In genomic region chr3:161409069-161409468, GRCh38 we compare ENCODE assay signal across 9 cellular contexts. TPM values are rescaled to one million over a fixed set of nuclear protein-coding genes. Genes with fewer than 3 reads are reported as not detected.
DNase-seq lines count a peak whose midpoint lies in the region; ATAC-seq and TF ChIP-seq lines count a peak whose summit lies in the region.
"Had no signal": no experiment of that assay in that cellular context is flagged by ENCODE, and none has a peak within 500 bp of the region (broad histone marks: within the 10 kb centered on the region; RNA-seq: fewer than 3 reads in every experiment).

No MANE protein-coding gene starts in this region.

- ATAC-seq in HG03354 (IDR thresholded peaks at IDR 0.05; ENCODE audit: poor library complexity, severe bottlenecking, unreplicated experiment) (peak; percentile 46), HG03139 (IDR thresholded peaks at IDR 0.05; ENCODE audit: unreplicated experiment) (no peak)
- ATAC-seq: activated naive CD4-positive, alpha-beta T cell treated with anti-CD3 and anti-CD28 coated beads, Interleukin-2, amount 50 U/mL, for 72 hours had no signal

- no peaks in the 10 kb centered on the region for H3K36me3 ChIP-seq in kidney epithelial cell (ENCODE audit: control insufficient read depth, insufficient read depth, low read length)

- peaks cover 20% of the 10 kb centered on the region for H3K4me1 Mint-ChIP-seq in activated naive CD4-positive, alpha-beta T cell treated with anti-CD3 and anti-CD28 coated beads for 36 hours (ENCODE audit: low read depth)

- CTCF ChIA-PET in activated naive CD4-positive, alpha-beta T cell treated with anti-CD3 and anti-CD28 coated beads for 36 hours (lab: Charles Lee), result interaction anchor here (0.7 to 3.4 kb wide), 13 partner anchors 13 to 335 kb away, joined by 3 to 18 read pairs (median 4); no protein-coding TSS in a partner anchor

- H3K4me3 Mint-ChIP-seq in activated naive CD4-positive, alpha-beta T cell treated with anti-CD3 and anti-CD28 coated beads for 36 hours, result no peak overlapping the region

- H3K4me3 ChIP-seq in astrocyte of the cerebellum (ENCODE audit: low read depth, low read length) (no peak overlapping the region), kidney epithelial cell (ENCODE audit: low read depth, low read length) (no peak overlapping the region)

- DNase-seq in activated naive CD4-positive, alpha-beta T cell treated with anti-CD3 and anti-CD28 coated beads for 36 hours, result peak; percentile 63
- no peak for DNase-seq in activated naive CD4-positive, alpha-beta T cell treated with Interleukin-2 at 50 U/mL for 16 hours
- DNase-seq in NCI-H748 treated with DMSO at 0.1 percent for 48 hours (lab: John Stamatoyannopoulos, UW) (peak; percentile 35), astrocyte of the cerebellum (ENCODE audit: low read depth) (peak; percentile 47), kidney epithelial cell (ENCODE audit: low read depth) (no peak), ureter (ENCODE audit: low spot score) (peak; percentile 47)

- no peaks in the 10 kb centered on the region for H3K36me3 Mint-ChIP-seq in activated naive CD4-positive, alpha-beta T cell treated with anti-CD3 and anti-CD28 coated beads for 36 hours (ENCODE audit: low read depth)

- H3K27ac Mint-ChIP-seq in activated naive CD4-positive, alpha-beta T cell treated with anti-CD3 and anti-CD28 coated beads for 36 hours, result no peak overlapping the region
- H3K27ac Mint-ChIP-seq: activated naive CD4-positive, alpha-beta T cell treated with anti-CD3 and anti-CD28 coated beads, Interleukin-2, amount 50 U/mL, for 72 hours had no signal

- in situ Hi-C loops in astrocyte of the cerebellum (cut with HindIII; ENCODE audit: low sequenced_read_pairs), result no loop called here

- intact Hi-C loops in activated naive CD4-positive, alpha-beta T cell treated with anti-CD3 and anti-CD28 coated beads for 36 hours (cut with micrococcal nuclease), result loop anchor here (1.0 to 5.0 kb wide), 5 partner anchors 37 to 452 kb away; no protein-coding TSS in a partner anchor

- H3K9me3 Mint-ChIP-seq in activated naive CD4-positive, alpha-beta T cell treated with anti-CD3 and anti-CD28 coated beads for 36 hours, result no peaks in the 10 kb centered on the region
- H3K9me3 Mint-ChIP-seq: activated naive CD4-positive, alpha-beta T cell treated with anti-CD3 and anti-CD28 coated beads, Interleukin-2, amount 50 U/mL, for 72 hours had no signal

- no peaks in the 10 kb centered on the region for H3K27me3 ChIP-seq in kidney epithelial cell (ENCODE audit: control insufficient read depth, insufficient read depth, low read length)

- H3K27me3 Mint-ChIP-seq in activated naive CD4-positive, alpha-beta T cell treated with anti-CD3 and anti-CD28 coated beads for 36 hours (ENCODE audit: low read depth), result no peaks in the 10 kb centered on the region

- TF ChIP-seq CTCF in astrocyte of the cerebellum (IDR thresholded peaks at IDR 0.05; ENCODE audit: low read depth, low read length, missing control alignments) (peak; percentile 74), kidney epithelial cell (IDR thresholded peaks at IDR 0.05; ENCODE audit: insufficient read depth, low read length, poor library complexity, severe bottlenecking) (peak; percentile 67)

RNA-seq across cellular contexts. Expression of gene SPTSSB, which starts 37.8 kb away (rescaled TPM):
- total RNA-seq in activated naive CD4-positive, alpha-beta T cell treated with anti-CD3 and anti-CD28 coated beads for 36 hours, result not detected
- not detected in 2 replicates for total RNA-seq in kidney epithelial cell
- 242 TPM for total RNA-seq in ureter
- total RNA-seq: activated naive CD4-positive, alpha-beta T cell treated with anti-CD3 and anti-CD28 coated beads, Interleukin-2, amount 50 U/mL, for 72 hours had no signal

Comparison
In these comparisons a context has a peak if more than half of its experiments do, and no peak if none do; other contexts are left out.
1. DNase-seq: peak in activated naive CD4-positive, alpha-beta T cell treated with anti-CD3 and anti-CD28 coated beads for 36 hours (single experiment), NCI-H748 treated with DMSO at 0.1 percent for 48 hours (single experiment), astrocyte of the cerebellum (single experiment) and ureter (single experiment); none in activated naive CD4-positive, alpha-beta T cell treated with Interleukin-2 at 50 U/mL for 16 hours (single experiment) and kidney epithelial cell (single experiment).
2. RNA of gene SPTSSB, which starts 37.8 kb away (total RNA-seq): 242 TPM in ureter (single experiment); not detected in activated naive CD4-positive, alpha-beta T cell treated with anti-CD3 and anti-CD28 coated beads for 36 hours and not detected in kidney epithelial cell; every median in the first group is over 100 times any median in the second.